Comparison of ENCODE assay signal across 9 cellular contexts in the genomic region with DNA sequence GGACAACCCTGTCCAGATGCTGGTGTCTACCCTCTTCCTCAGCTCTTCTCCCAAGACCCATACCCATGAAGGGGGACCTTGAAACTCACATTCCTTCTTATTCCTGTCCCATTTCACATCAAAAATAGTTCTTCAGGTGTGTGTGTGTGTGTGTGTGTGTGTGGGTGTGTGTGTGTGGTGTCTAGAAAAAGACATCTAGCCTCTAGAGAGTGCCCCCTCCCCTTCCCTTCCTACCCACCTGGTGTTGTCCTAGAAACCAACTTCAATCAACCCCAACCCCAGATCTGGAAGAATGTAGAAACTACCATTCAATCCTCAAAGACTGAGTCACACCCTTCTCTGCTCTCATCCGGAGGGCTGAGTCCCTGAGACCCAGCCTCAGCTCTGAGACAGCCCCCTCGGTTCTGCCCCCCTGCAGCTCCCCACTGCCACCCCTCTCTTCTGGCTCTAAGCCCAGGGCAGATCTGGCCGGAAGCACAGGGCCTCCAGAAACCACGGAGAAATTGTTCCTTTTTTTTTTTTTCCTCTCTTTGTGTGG. TPM values are rescaled to one million over a fixed set of nuclear protein-coding genes. Genes with fewer than 3 reads are reported as not detected.
DNase-seq lines count a peak whose midpoint lies in the region; ATAC-seq and TF ChIP-seq lines count a peak whose summit lies in the region.
"Had no signal": no experiment of that assay in that cellular context is flagged by ENCODE, and none has a peak within 500 bp of the region (broad histone marks: within the 10 kb centered on the region; RNA-seq: fewer than 3 reads in every experiment).

No MANE protein-coding gene starts in this region.

- peak overlapping the region; percentile 81 for H3K4me3 Mint-ChIP-seq in T-helper 2 cell treated with Interferon-gamma antibody and Interleukin-4, amounts not matched to agents 5 μg/mL and 100 μg/mL, for 36 hours

- no peak overlapping the region for H3K4me3 ChIP-seq in vagina

- H3K9me3 Mint-ChIP-seq in T-helper 2 cell treated with Interferon-gamma antibody and Interleukin-4, amounts not matched to agents 5 μg/mL and 100 μg/mL, for 36 hours: no peaks in the 10 kb centered on the region
- H3K9me3 Mint-ChIP-seq: nephron had no signal

- no peak for TF ChIP-seq POLR2A in erythroblast (IDR thresholded peaks at IDR 0.05; ENCODE audit: low read length)
- no peak for TF ChIP-seq POLR2A in vagina (IDR thresholded peaks at IDR 0.05)

- DNase-seq in AML-193 (lab: John Stamatoyannopoulos, UW) (peak; percentile 85 to 87), HK-2 (ENCODE audit: unreplicated experiment) (peak; percentile 58), erythroblast (lab: John Stamatoyannopoulos, UW) (peak; percentile 37 to 55), vagina (ENCODE audit: extremely low spot score in 2 of 2) (no peak), LoVo (ENCODE audit: low spot score) (no peak)
- DNase-seq in T-helper 2 cell treated with Interferon-gamma antibody and Interleukin-4, amounts not matched to agents 5 μg/mL and 100 μg/mL, for 36 hours (ENCODE audit: low spot score): no peak

- no peaks in the 10 kb centered on the region for H3K36me3 ChIP-seq in vagina

- TF ChIP-seq CTCF in vagina (IDR thresholded peaks at IDR 0.05): no peak

- no peaks in the 10 kb centered on the region for H3K9me3 ChIP-seq in vagina

- peaks cover 49% of the 10 kb centered on the region for H3K4me1 Mint-ChIP-seq in T-helper 2 cell treated with Interferon-gamma antibody and Interleukin-4, amounts not matched to agents 5 μg/mL and 100 μg/mL, for 36 hours (ENCODE audit: low read depth)

- H3K4me1 ChIP-seq in vagina: peaks cover 60% of the 10 kb centered on the region

- ATAC-seq in HG02981 (IDR thresholded peaks at IDR 0.05; ENCODE audit: unreplicated experiment) (no peak), HG02571 (IDR thresholded peaks at IDR 0.05; ENCODE audit: unreplicated experiment) (no peak)

- peak overlapping the region; percentile 85 for H3K27ac Mint-ChIP-seq in T-helper 2 cell treated with Interferon-gamma antibody and Interleukin-4, amounts not matched to agents 5 μg/mL and 100 μg/mL, for 36 hours

- H3K27me3 ChIP-seq in vagina: no peaks in the 10 kb centered on the region

- no peaks in the 10 kb centered on the region for H3K27me3 Mint-ChIP-seq in T-helper 2 cell treated with Interferon-gamma antibody and Interleukin-4, amounts not matched to agents 5 μg/mL and 100 μg/mL, for 36 hours (ENCODE audit: low read depth)

- peaks cover 28% of the 10 kb centered on the region for H3K36me3 Mint-ChIP-seq in T-helper 2 cell treated with Interferon-gamma antibody and Interleukin-4, amounts not matched to agents 5 μg/mL and 100 μg/mL, for 36 hours (ENCODE audit: low read depth)

- peak overlapping the region; percentile 56 for H3K27ac ChIP-seq in vagina

- intact Hi-C loops in vagina (cut with DNase I): no loop called here

RNA-seq across cellular contexts. Expression of a gene that starts 3.5 kb away (rescaled TPM):
- total RNA-seq in vagina: 16.2 TPM

RNA-seq across cellular contexts. Expression of a gene that starts 22.5 kb away (rescaled TPM):
- total RNA-seq in vagina: 56.5 TPM

RNA-seq across cellular contexts. Expression of a gene that starts 25.0 kb away (rescaled TPM):
- 3.7 TPM for total RNA-seq in vagina

RNA-seq across cellular contexts. Expression of a gene that starts 49.9 kb away (rescaled TPM):
- total RNA-seq in vagina: 7.9 TPM

Comparison
In these comparisons a context has a peak if more than half of its experiments do, and no peak if none do; other contexts are left out.
1. DNase-seq: peak in AML-193 (2 of 2), HK-2 (single experiment) and erythroblast (2 of 2); none in T-helper 2 cell treated with Interferon-gamma antibody and Interleukin-4, amounts not matched to agents 5 μg/mL and 100 μg/mL, for 36 hours (single experiment), vagina (0 of 2) and LoVo (single experiment).